ENCODE assay signal across 8 cellular contexts in genomic region chr1:1306661-1307260, GRCh38. TPM values are rescaled to one million over a fixed set of nuclear protein-coding genes. Genes with fewer than 3 reads are reported as not detected.
DNase-seq lines count a peak whose midpoint lies in the region; ATAC-seq and TF ChIP-seq lines count a peak whose summit lies in the region.

No MANE protein-coding gene starts in this region.

- peak overlapping the region; percentile 69 for H3K4me3 ChIP-seq in KMS-11 (IDR thresholded peaks at IDR 0.05; ENCODE audit: insufficient read depth, low read depth, low read length)
- H3K4me3 ChIP-seq in naive thymus-derived CD4-positive, alpha-beta T cell (ENCODE audit: low read length): peak overlapping the region; percentile 30

- peak overlapping the region; percentile 78 for H3K4me2 ChIP-seq in KMS-11

- peaks cover 11 to 24% (median 17%) of the 10 kb centered on the region in 7 donors for H3K4me1 Mint-ChIP-seq in naive thymus-derived CD4-positive, alpha-beta T cell

- peaks cover 0 to 2% (median 0%) of the 10 kb centered on the region in 11 donors for H3K9me3 Mint-ChIP-seq in naive thymus-derived CD4-positive, alpha-beta T cell

- TF ChIP-seq CTCF in KMS-11 (conservative IDR thresholded peaks at IDR 0.05; ENCODE audit: low read depth, low read length): no peak

- H3K9me3 ChIP-seq in naive thymus-derived CD4-positive, alpha-beta T cell (ENCODE audit: control insufficient read depth in 2 of 3, low read length in 3 of 3): no peaks in the 10 kb centered on the region

- H3K27ac Mint-ChIP-seq in naive thymus-derived CD4-positive, alpha-beta T cell: peak overlapping the region; percentile 40 to 92 (median 83)

- POLR2A ChIA-PET in naive thymus-derived CD4-positive, alpha-beta T cell (lab: Charles Lee): interaction anchor here (0.7 to 1.5 kb wide), 3 partner anchors 19 to 149 kb away, joined by 3 to 4 read pairs (median 3); partner anchors contain the start of gene CCNL2

- H3K79me2 ChIP-seq in KMS-11 (ENCODE audit: insufficient read depth, low read depth): peaks cover 35% of the 10 kb centered on the region

- ATAC-seq in naive thymus-derived CD4-positive, alpha-beta T cell: no peak
- ATAC-seq in GM21526 (IDR thresholded peaks at IDR 0.05; ENCODE audit: low FRiP score, unreplicated experiment): no peak
- no peak for ATAC-seq in HG03565 (IDR thresholded peaks at IDR 0.05; ENCODE audit: unreplicated experiment)

- no peaks in the 10 kb centered on the region for H3K36me3 ChIP-seq in KMS-11 (ENCODE audit: insufficient read depth)
- peaks cover 0 to 18% (median 0%) of the 10 kb centered on the region in 3 experiments for H3K36me3 ChIP-seq in naive thymus-derived CD4-positive, alpha-beta T cell (ENCODE audit: control insufficient read depth in 2 of 3, insufficient read depth in 3 of 3, low read length in 3 of 3)

- H3K27me3 ChIP-seq in KMS-11 (ENCODE audit: insufficient read depth, low read depth): no peaks in the 10 kb centered on the region
- no peaks in the 10 kb centered on the region for H3K27me3 ChIP-seq in naive thymus-derived CD4-positive, alpha-beta T cell (ENCODE audit: control insufficient read depth in 2 of 2, insufficient read depth in 2 of 2, low read length in 2 of 2)

- no peaks in the 10 kb centered on the region for H4K20me1 ChIP-seq in KMS-11 (ENCODE audit: insufficient read depth)

- H3K27me3 Mint-ChIP-seq in naive thymus-derived CD4-positive, alpha-beta T cell: no peaks in the 10 kb centered on the region

- peak overlapping the region; percentile 47; the same call in 1 of the 2 replicates for H3K27ac ChIP-seq in KMS-11
- H3K27ac ChIP-seq in naive thymus-derived CD4-positive, alpha-beta T cell (ENCODE audit: low read depth, low read length): peak overlapping the region; percentile 78

- H2AFZ ChIP-seq in KMS-11 (ENCODE audit: low read depth): no peak overlapping the region; the same call in 1 of the 2 replicates

- intact Hi-C loops in naive thymus-derived CD4-positive, alpha-beta T cell (cut with micrococcal nuclease): loop anchor here (5.0 to 10.0 kb wide), 4 partner anchors 54 to 294 kb away; partner anchors contain the start of genes ISG15 (in 2 of the 2) and ATAD3A (in 1 of the 2)

- H3K9ac ChIP-seq in KMS-11: peak overlapping the region; percentile 59

- peaks cover 0 to 6% (median 0%) of the 10 kb centered on the region in 5 donors for H3K36me3 Mint-ChIP-seq in naive thymus-derived CD4-positive, alpha-beta T cell

- H3K4me3 Mint-ChIP-seq in naive thymus-derived CD4-positive, alpha-beta T cell: peak overlapping the region; percentile 82 to 94 (median 88)

- CTCF ChIA-PET in naive thymus-derived CD4-positive, alpha-beta T cell (lab: Charles Lee): no interaction called here

- H3K4me1 ChIP-seq in KMS-11 (ENCODE audit: low read depth, poor library complexity, severe bottlenecking): peaks cover 17% of the 10 kb centered on the region
- peaks cover 31 to 34% of the 10 kb centered on the region in 2 donors for H3K4me1 ChIP-seq in naive thymus-derived CD4-positive, alpha-beta T cell (ENCODE audit: control insufficient read depth in 2 of 2, insufficient read depth in 2 of 2, low read length in 2 of 2)

- DNase-seq in Ammon's horn (ENCODE audit: low spot score): peak; percentile 57
- peak; percentile 26 for DNase-seq in cerebellar cortex (ENCODE audit: low spot score)
- no peak for DNase-seq in naive thymus-derived CD4-positive, alpha-beta T cell
- no peak for DNase-seq in AG08396 (ENCODE audit: low spot score)
- no peak for DNase-seq in NCI-H1092 treated with DMSO at 0.1 percent for 48 hours (lab: John Stamatoyannopoulos, UW)

RNA-seq across cellular contexts. Expression of gene ACAP3, which starts 1.0 kb away (rescaled TPM):
- 10 to 100 TPM; 51.5 to 70.8 (median 58.2) TPM for total RNA-seq in naive thymus-derived CD4-positive, alpha-beta T cell
- 1 to 10 TPM; 3.2 to 5.9 TPM for polyA plus RNA-seq in naive thymus-derived CD4-positive, alpha-beta T cell

RNA-seq across cellular contexts. Expression of gene PUSL1, which starts 1.6 kb away (rescaled TPM):
- total RNA-seq in naive thymus-derived CD4-positive, alpha-beta T cell: 10 to 100 TPM; 17.7 to 25.4 (median 19.4) TPM
- 10 to 100 TPM; 16.2 to 26.1 TPM for polyA plus RNA-seq in naive thymus-derived CD4-positive, alpha-beta T cell

RNA-seq across cellular contexts. Expression of gene INTS11, which starts 17.7 kb away (rescaled TPM):
- 100 to 1,000 TPM; 126 to 187 (median 161) TPM for total RNA-seq in naive thymus-derived CD4-positive, alpha-beta T cell
- polyA plus RNA-seq in naive thymus-derived CD4-positive, alpha-beta T cell: 10 to 100 TPM; 62.8 to 74.0 TPM

RNA-seq across cellular contexts. Expression of gene CPTP, which starts 17.8 kb away (rescaled TPM):
- 10 to 100 TPM; 11.5 to 29.3 (median 19.1) TPM for total RNA-seq in naive thymus-derived CD4-positive, alpha-beta T cell
- polyA plus RNA-seq in naive thymus-derived CD4-positive, alpha-beta T cell: 10 to 100 TPM; 17.7 to 26.5 TPM

RNA-seq across cellular contexts. Expression of gene TAS1R3, which starts 24.3 kb away (rescaled TPM):
- 1 to 10 TPM; 1.1 to 2.6 (median 1.8) TPM for total RNA-seq in naive thymus-derived CD4-positive, alpha-beta T cell
- under 1 TPM in 1 of 2 donors, not detected in 1; 0.32 TPM for polyA plus RNA-seq in naive thymus-derived CD4-positive, alpha-beta T cell

Comparison
In these comparisons a context has a peak if more than half of its experiments do, and no peak if none do; other contexts are left out.
1. DNase-seq: peak in Ammon's horn (single experiment) and cerebellar cortex (single experiment); none in naive thymus-derived CD4-positive, alpha-beta T cell (0 of 9), AG08396 (single experiment) and NCI-H1092 treated with DMSO at 0.1 percent for 48 hours (single experiment).